Comparison of ENCODE assay signal across 30 cellular contexts in genomic region chr1:108972941-108973340, GRCh38.
"Had no signal": no experiment of that assay in that cellular context is flagged by ENCODE, and none has a peak within 500 bp of the region (broad histone marks: within the 10 kb centered on the region; RNA-seq: fewer than 3 reads in every experiment).

No MANE protein-coding gene starts in this region.

- H3K4me3 ChIP-seq: coronary artery, dorsolateral prefrontal cortex, esophagus muscularis mucosa, gastrocnemius medialis, heart right ventricle, hepatocyte had no signal

- ATAC-seq: activated CD4-positive, CD25-positive, alpha-beta regulatory T cell treated with anti-CD3 and anti-CD28 coated beads, Interleukin-2, amount 50 U/mL, for 24 hours; activated CD8-positive, alpha-beta T cell treated with anti-CD3 and anti-CD28 coated beads for 36 hours; activated T-cell treated with anti-CD3 and anti-CD28 coated beads, Interleukin-2, amount 50 U/mL, for 4 hours; activated T-helper 17 cell treated with anti-CD3 and anti-CD28 coated beads, Interleukin-2, amount 50 U/mL, for 72 hours; effector memory CD8-positive, alpha-beta T cell; foreskin keratinocyte; gastrocnemius medialis; heart right ventricle had no signal

- DNase-seq: activated B cell treated with CpG ODN at 0.5 μM for 24 hours; activated CD4-positive, alpha-beta T cell treated with anti-CD3 and anti-CD28 coated beads for 48 hours; activated CD4-positive, alpha-beta T cell treated with anti-CD3 and anti-CD28 coated beads, Interleukin-2, amount 50 U/mL, for 1 hour; activated CD4-positive, alpha-beta T cell treated with anti-CD3 and anti-CD28 coated beads, Interleukin-2, amount 50 U/mL, for 48 hours; activated CD8-positive, alpha-beta memory T cell treated with anti-CD3 and anti-CD28 coated beads for 24 hours; activated CD8-positive, alpha-beta T cell treated with anti-CD3 and anti-CD28 coated beads for 36 hours; activated effector memory CD4-positive, alpha-beta T cell treated with Interleukin-2 at 50 U/mL for 16 hours; activated gamma-delta T cell treated with Interleukin-2 at 50 U/mL for 16 hours; activated naive CD4-positive, alpha-beta T cell treated with anti-CD3 and anti-CD28 coated beads, Interleukin-2, amount 50 U/mL, for 16 hours; activated naive CD4-positive, alpha-beta T cell treated with Interleukin-2 at 50 U/mL for 16 hours; activated T-cell treated with anti-CD3 and anti-CD28 coated beads, Interleukin-2, amount 50 U/mL, for 4 hours; amniotic stem cell; cerebellar nuclear complex; dorsolateral prefrontal cortex; effector memory CD8-positive, alpha-beta T cell; erythroblast; foreskin keratinocyte; gastrocnemius medialis; heart right ventricle; T1000; WERI-Rb-1 had no signal

- H3K27me3 ChIP-seq: dorsolateral prefrontal cortex, esophagus muscularis mucosa, foreskin keratinocyte, gastrocnemius medialis, heart right ventricle, hepatocyte had no signal

- H3K4me1 Mint-ChIP-seq: activated B cell treated with CpG ODN at 0.5 μM for 24 hours; activated T-helper 17 cell treated with anti-CD3 and anti-CD28 coated beads, Interleukin-2, amount 50 U/mL, for 72 hours had no signal

- H3K27me3 Mint-ChIP-seq: activated B cell treated with CpG ODN at 0.5 μM for 24 hours; activated CD8-positive, alpha-beta T cell treated with anti-CD3 and anti-CD28 coated beads for 36 hours; activated naive CD8-positive, alpha-beta T cell; activated T-helper 17 cell treated with anti-CD3 and anti-CD28 coated beads, Interleukin-2, amount 50 U/mL, for 72 hours; dendritic cell treated with granulocyte-macrophage colony-stimulating factor and Interleukin-4, amounts not matched to agents 40 ng/mL and 50 ng/mL, for 4 days; effector memory CD8-positive, alpha-beta T cell had no signal

- H3K4me3 Mint-ChIP-seq: activated B cell treated with CpG ODN at 0.5 μM for 24 hours; activated CD8-positive, alpha-beta T cell treated with anti-CD3 and anti-CD28 coated beads for 36 hours; activated naive CD8-positive, alpha-beta T cell; activated T-cell treated with anti-CD3 and anti-CD28 coated beads, Interleukin-2, amount 50 U/mL, for 4 hours; activated T-helper 17 cell treated with anti-CD3 and anti-CD28 coated beads, Interleukin-2, amount 50 U/mL, for 72 hours; dendritic cell treated with granulocyte-macrophage colony-stimulating factor and Interleukin-4, amounts not matched to agents 40 ng/mL and 50 ng/mL, for 4 days; effector memory CD8-positive, alpha-beta T cell; T-helper 1 cell treated with Interleukin-12 subunit alpha and Interleukin-12 subunit beta and Interleukin-4 antibody, amounts not matched to agents 30 μg/mL and 1 μg/mL, for 36 hours; T-helper 2 cell treated with Interferon-gamma antibody and Interleukin-4, amounts not matched to agents 5 μg/mL and 100 μg/mL, for 36 hours had no signal

- H3K27ac Mint-ChIP-seq: activated B cell treated with CpG ODN at 0.5 μM for 24 hours; activated CD8-positive, alpha-beta T cell treated with anti-CD3 and anti-CD28 coated beads for 36 hours; activated naive CD8-positive, alpha-beta T cell; activated T-helper 17 cell treated with anti-CD3 and anti-CD28 coated beads, Interleukin-2, amount 50 U/mL, for 72 hours; dendritic cell treated with granulocyte-macrophage colony-stimulating factor and Interleukin-4, amounts not matched to agents 40 ng/mL and 50 ng/mL, for 4 days; effector memory CD8-positive, alpha-beta T cell; T-helper 1 cell treated with Interleukin-12 subunit alpha and Interleukin-12 subunit beta and Interleukin-4 antibody, amounts not matched to agents 30 μg/mL and 1 μg/mL, for 36 hours; T-helper 2 cell treated with Interferon-gamma antibody and Interleukin-4, amounts not matched to agents 5 μg/mL and 100 μg/mL, for 36 hours had no signal

- H3K9me3 Mint-ChIP-seq: activated B cell treated with CpG ODN at 0.5 μM for 24 hours; activated CD8-positive, alpha-beta T cell treated with anti-CD3 and anti-CD28 coated beads for 36 hours; activated T-cell treated with anti-CD3 and anti-CD28 coated beads, Interleukin-2, amount 50 U/mL, for 4 hours; activated T-helper 17 cell treated with anti-CD3 and anti-CD28 coated beads, Interleukin-2, amount 50 U/mL, for 72 hours; dendritic cell treated with granulocyte-macrophage colony-stimulating factor and Interleukin-4, amounts not matched to agents 40 ng/mL and 50 ng/mL, for 4 days; effector memory CD8-positive, alpha-beta T cell; T-helper 1 cell treated with Interleukin-12 subunit alpha and Interleukin-12 subunit beta and Interleukin-4 antibody, amounts not matched to agents 30 μg/mL and 1 μg/mL, for 36 hours; T-helper 2 cell treated with Interferon-gamma antibody and Interleukin-4, amounts not matched to agents 5 μg/mL and 100 μg/mL, for 36 hours had no signal

- H3K9me3 ChIP-seq: esophagus muscularis mucosa, gastrocnemius medialis, heart right ventricle had no signal
